In genomic region chr17:37708008-37708615, GRCh38 we compare ENCODE assay signal across 1 cellular context.
TF ChIP-seq lines count a peak whose summit lies in the region.

No MANE protein-coding gene starts in this region.

TF ChIP-seq in HepG2, 621 proteins besides CTCF, POLR2A, EP300 and RAD21 (continued from another document and continues in another):
- TF ChIP-seq POGK (CRISPR knock-in tag; conservative IDR thresholded peaks at IDR 0.05) = no peak
- TF ChIP-seq PATZ1 (CRISPR knock-in tag; IDR thresholded peaks at IDR 0.05) = peak; percentile 19; the same call in 1 of the 2 replicates
- no peak for TF ChIP-seq ZNF704 (CRISPR knock-in tag; IDR thresholded peaks at IDR 0.05; ENCODE audit: borderline replicate concordance)
- no peak for TF ChIP-seq EZH2 (conservative IDR thresholded peaks at IDR 0.05; ENCODE audit: low read depth, low read length)
- no peak for TF ChIP-seq ZNF282 (IDR thresholded peaks at IDR 0.05; ENCODE audit: partially characterized antibody)
- TF ChIP-seq CHD2 (IDR thresholded peaks at IDR 0.05; ENCODE audit: low read depth, low read length) = no peak
- TF ChIP-seq REXO4 (CRISPR knock-in tag; IDR thresholded peaks at IDR 0.05; ENCODE audit: borderline replicate concordance) = no peak
- TF ChIP-seq ZNF546 (CRISPR knock-in tag; conservative IDR thresholded peaks at IDR 0.05) = 0 out of 2 replicates have a peak, but pooled peaks have one; percentile 48
- no peak for TF ChIP-seq RERE (CRISPR knock-in tag; IDR thresholded peaks at IDR 0.05; ENCODE audit: low read depth)
- TF ChIP-seq ZNF34 (CRISPR knock-in tag; IDR thresholded peaks at IDR 0.05; ENCODE audit: borderline replicate concordance) = no peak
- TF ChIP-seq FOXA3 (CRISPR knock-in tag; IDR thresholded peaks at IDR 0.05) = peak; percentile 70
- TF ChIP-seq ZNF780A (CRISPR knock-in tag; IDR thresholded peaks at IDR 0.05) = no peak
- TF ChIP-seq, protein P1, sequence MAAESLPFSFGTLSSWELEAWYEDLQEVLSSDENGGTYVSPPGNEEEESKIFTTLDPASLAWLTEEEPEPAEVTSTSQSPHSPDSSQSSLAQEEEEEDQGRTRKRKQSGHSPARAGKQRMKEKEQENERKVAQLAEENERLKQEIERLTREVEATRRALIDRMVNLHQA (CRISPR knock-in tag; IDR thresholded peaks at IDR 0.05) = no peak
- TF ChIP-seq MEIS1 (CRISPR knock-in tag; IDR thresholded peaks at IDR 0.05; ENCODE audit: borderline replicate concordance) = no peak
- no peak for TF ChIP-seq ZNF460 (CRISPR knock-in tag; IDR thresholded peaks at IDR 0.05; ENCODE audit: borderline replicate concordance)
- no peak for TF ChIP-seq PLRG1 (conservative IDR thresholded peaks at IDR 0.05)
- no peak for TF ChIP-seq ZNF83 (CRISPR knock-in tag; IDR thresholded peaks at IDR 0.05; ENCODE audit: borderline replicate concordance)
- TF ChIP-seq, protein P2, sequence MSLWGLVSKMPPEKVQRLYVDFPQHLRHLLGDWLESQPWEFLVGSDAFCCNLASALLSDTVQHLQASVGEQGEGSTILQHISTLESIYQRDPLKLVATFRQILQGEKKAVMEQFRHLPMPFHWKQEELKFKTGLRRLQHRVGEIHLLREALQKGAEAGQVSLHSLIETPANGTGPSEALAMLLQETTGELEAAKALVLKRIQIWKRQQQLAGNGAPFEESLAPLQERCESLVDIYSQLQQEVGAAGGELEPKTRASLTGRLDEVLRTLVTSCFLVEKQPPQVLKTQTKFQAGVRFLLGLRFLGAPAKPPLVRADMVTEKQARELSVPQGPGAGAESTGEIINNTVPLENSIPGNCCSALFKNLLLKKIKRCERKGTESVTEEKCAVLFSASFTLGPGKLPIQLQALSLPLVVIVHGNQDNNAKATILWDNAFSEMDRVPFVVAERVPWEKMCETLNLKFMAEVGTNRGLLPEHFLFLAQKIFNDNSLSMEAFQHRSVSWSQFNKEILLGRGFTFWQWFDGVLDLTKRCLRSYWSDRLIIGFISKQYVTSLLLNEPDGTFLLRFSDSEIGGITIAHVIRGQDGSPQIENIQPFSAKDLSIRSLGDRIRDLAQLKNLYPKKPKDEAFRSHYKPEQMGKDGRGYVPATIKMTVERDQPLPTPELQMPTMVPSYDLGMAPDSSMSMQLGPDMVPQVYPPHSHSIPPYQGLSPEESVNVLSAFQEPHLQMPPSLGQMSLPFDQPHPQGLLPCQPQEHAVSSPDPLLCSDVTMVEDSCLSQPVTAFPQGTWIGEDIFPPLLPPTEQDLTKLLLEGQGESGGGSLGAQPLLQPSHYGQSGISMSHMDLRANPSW (CRISPR knock-in tag; IDR thresholded peaks at IDR 0.05; ENCODE audit: borderline replicate concordance) = no peak
- TF ChIP-seq ZHX1 (CRISPR knock-in tag; IDR thresholded peaks at IDR 0.05; ENCODE audit: low read depth) = peak; percentile 46; the same call in 1 of the 2 replicates
- no peak for TF ChIP-seq SP140L (CRISPR knock-in tag; IDR thresholded peaks at IDR 0.05; ENCODE audit: borderline replicate concordance)
- TF ChIP-seq ZNF333 (CRISPR knock-in tag; IDR thresholded peaks at IDR 0.05; ENCODE audit: borderline replicate concordance) = no peak
- TF ChIP-seq HNF4A (CRISPR knock-in tag; IDR thresholded peaks at IDR 0.05) = no peak
- TF ChIP-seq ZNF563 (CRISPR knock-in tag; IDR thresholded peaks at IDR 0.05) = no peak
- TF ChIP-seq, protein P3, sequence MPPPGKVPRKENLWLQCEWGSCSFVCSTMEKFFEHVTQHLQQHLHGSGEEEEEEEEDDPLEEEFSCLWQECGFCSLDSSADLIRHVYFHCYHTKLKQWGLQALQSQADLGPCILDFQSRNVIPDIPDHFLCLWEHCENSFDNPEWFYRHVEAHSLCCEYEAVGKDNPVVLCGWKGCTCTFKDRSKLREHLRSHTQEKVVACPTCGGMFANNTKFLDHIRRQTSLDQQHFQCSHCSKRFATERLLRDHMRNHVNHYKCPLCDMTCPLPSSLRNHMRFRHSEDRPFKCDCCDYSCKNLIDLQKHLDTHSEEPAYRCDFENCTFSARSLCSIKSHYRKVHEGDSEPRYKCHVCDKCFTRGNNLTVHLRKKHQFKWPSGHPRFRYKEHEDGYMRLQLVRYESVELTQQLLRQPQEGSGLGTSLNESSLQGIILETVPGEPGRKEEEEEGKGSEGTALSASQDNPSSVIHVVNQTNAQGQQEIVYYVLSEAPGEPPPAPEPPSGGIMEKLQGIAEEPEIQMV (CRISPR knock-in tag; IDR thresholded peaks at IDR 0.05; ENCODE audit: low read depth) = peak; percentile 28; the same call in 1 of the 2 replicates
- no peak for TF ChIP-seq PCBP2 (optimal IDR thresholded peaks at IDR 0.05; ENCODE audit: low read depth, low read length, poor library complexity, severe bottlenecking)
- TF ChIP-seq KDM6A (CRISPR knock-in tag; IDR thresholded peaks at IDR 0.05; ENCODE audit: low read depth) = 0 out of 2 replicates have a peak, but pooled peaks have one; percentile 24
- TF ChIP-seq ZZZ3 (CRISPR knock-in tag; IDR thresholded peaks at IDR 0.05; ENCODE audit: borderline replicate concordance) = no peak
- TF ChIP-seq, protein P4, sequence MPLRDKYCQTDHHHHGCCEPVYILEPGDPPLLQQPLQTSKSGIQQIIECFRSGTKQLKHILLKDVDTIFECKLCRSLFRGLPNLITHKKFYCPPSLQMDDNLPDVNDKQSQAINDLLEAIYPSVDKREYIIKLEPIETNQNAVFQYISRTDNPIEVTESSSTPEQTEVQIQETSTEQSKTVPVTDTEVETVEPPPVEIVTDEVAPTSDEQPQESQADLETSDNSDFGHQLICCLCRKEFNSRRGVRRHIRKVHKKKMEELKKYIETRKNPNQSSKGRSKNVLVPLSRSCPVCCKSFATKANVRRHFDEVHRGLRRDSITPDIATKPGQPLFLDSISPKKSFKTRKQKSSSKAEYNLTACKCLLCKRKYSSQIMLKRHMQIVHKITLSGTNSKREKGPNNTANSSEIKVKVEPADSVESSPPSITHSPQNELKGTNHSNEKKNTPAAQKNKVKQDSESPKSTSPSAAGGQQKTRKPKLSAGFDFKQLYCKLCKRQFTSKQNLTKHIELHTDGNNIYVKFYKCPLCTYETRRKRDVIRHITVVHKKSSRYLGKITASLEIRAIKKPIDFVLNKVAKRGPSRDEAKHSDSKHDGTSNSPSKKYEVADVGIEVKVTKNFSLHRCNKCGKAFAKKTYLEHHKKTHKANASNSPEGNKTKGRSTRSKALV (CRISPR knock-in tag; IDR thresholded peaks at IDR 0.05) = no peak
- no peak for TF ChIP-seq THAP11 (CRISPR knock-in tag; IDR thresholded peaks at IDR 0.05)
- no peak; the same call in 1 of the 2 replicates for TF ChIP-seq SPEN (CRISPR knock-in tag; IDR thresholded peaks at IDR 0.05; ENCODE audit: low read depth)
- TF ChIP-seq, protein P5, sequence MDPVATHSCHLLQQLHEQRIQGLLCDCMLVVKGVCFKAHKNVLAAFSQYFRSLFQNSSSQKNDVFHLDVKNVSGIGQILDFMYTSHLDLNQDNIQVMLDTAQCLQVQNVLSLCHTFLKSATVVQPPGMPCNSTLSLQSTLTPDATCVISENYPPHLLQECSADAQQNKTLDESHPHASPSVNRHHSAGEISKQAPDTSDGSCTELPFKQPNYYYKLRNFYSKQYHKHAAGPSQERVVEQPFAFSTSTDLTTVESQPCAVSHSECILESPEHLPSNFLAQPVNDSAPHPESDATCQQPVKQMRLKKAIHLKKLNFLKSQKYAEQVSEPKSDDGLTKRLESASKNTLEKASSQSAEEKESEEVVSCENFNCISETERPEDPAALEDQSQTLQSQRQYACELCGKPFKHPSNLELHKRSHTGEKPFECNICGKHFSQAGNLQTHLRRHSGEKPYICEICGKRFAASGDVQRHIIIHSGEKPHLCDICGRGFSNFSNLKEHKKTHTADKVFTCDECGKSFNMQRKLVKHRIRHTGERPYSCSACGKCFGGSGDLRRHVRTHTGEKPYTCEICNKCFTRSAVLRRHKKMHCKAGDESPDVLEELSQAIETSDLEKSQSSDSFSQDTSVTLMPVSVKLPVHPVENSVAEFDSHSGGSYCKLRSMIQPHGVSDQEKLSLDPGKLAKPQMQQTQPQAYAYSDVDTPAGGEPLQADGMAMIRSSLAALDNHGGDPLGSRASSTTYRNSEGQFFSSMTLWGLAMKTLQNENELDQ (CRISPR knock-in tag; IDR thresholded peaks at IDR 0.05; ENCODE audit: borderline replicate concordance) = no peak
- TF ChIP-seq YEATS4 (CRISPR knock-in tag; IDR thresholded peaks at IDR 0.05; ENCODE audit: borderline replicate concordance) = no peak
